In genomic region chr16:2811703-2812471, GRCh38 we compare ENCODE assay signal across 1 cellular context.
TF ChIP-seq lines count a peak whose summit lies in the region.

No MANE protein-coding gene starts in this region.

TF ChIP-seq in A549, 52 proteins besides CTCF, POLR2A, EP300 and RAD21 (continued from another document):
- TF ChIP-seq, protein P1, sequence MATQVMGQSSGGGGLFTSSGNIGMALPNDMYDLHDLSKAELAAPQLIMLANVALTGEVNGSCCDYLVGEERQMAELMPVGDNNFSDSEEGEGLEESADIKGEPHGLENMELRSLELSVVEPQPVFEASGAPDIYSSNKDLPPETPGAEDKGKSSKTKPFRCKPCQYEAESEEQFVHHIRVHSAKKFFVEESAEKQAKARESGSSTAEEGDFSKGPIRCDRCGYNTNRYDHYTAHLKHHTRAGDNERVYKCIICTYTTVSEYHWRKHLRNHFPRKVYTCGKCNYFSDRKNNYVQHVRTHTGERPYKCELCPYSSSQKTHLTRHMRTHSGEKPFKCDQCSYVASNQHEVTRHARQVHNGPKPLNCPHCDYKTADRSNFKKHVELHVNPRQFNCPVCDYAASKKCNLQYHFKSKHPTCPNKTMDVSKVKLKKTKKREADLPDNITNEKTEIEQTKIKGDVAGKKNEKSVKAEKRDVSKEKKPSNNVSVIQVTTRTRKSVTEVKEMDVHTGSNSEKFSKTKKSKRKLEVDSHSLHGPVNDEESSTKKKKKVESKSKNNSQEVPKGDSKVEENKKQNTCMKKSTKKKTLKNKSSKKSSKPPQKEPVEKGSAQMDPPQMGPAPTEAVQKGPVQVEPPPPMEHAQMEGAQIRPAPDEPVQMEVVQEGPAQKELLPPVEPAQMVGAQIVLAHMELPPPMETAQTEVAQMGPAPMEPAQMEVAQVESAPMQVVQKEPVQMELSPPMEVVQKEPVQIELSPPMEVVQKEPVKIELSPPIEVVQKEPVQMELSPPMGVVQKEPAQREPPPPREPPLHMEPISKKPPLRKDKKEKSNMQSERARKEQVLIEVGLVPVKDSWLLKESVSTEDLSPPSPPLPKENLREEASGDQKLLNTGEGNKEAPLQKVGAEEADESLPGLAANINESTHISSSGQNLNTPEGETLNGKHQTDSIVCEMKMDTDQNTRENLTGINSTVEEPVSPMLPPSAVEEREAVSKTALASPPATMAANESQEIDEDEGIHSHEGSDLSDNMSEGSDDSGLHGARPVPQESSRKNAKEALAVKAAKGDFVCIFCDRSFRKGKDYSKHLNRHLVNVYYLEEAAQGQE (IDR thresholded peaks at IDR 0.05), result no peak
- TF ChIP-seq PBX3 (IDR thresholded peaks at IDR 0.05), result no peak
- no peak for TF ChIP-seq MAZ (IDR thresholded peaks at IDR 0.05; ENCODE audit: borderline replicate concordance, low read depth, low read length)
- no peak for TF ChIP-seq RFX5 (IDR thresholded peaks at IDR 0.05)
